ENCODE assay signal across 7 cellular contexts in genomic region chr13:32962342-32962741, GRCh38. TPM values are rescaled to one million over a fixed set of nuclear protein-coding genes. Genes with fewer than 3 reads are reported as not detected.
"Had no signal": no experiment of that assay in that cellular context is flagged by ENCODE, and none has a peak within 500 bp of the region (broad histone marks: within the 10 kb centered on the region; RNA-seq: fewer than 3 reads in every experiment).

No MANE protein-coding gene starts in this region.

- H2AFZ ChIP-seq: GM23248 had no signal

- H3K4me1 Mint-ChIP-seq: IgD-negative memory B cell had no signal

- H3K4me3 Mint-ChIP-seq: IgD-negative memory B cell had no signal

- H3K36me3 Mint-ChIP-seq: IgD-negative memory B cell had no signal

- H3K27ac ChIP-seq: GM23248 had no signal

- H3K27ac Mint-ChIP-seq: IgD-negative memory B cell had no signal

- DNase-seq: GM23248, GOT3, H7, HCEC 1CT had no signal

- H3K9ac ChIP-seq: GM23248 had no signal

RNA-seq across cellular contexts. Expression of gene KL, which starts 53.9 kb away (rescaled TPM):
- total RNA-seq: H4, H7, HT-29 had no signal
- polyA plus RNA-seq: GM23248, IgD-negative memory B cell had no signal
